16 cellular contexts compared by ENCODE assay signal in genomic region chr1:234396092-234396491, GRCh38.
"Had no signal": no experiment of that assay in that cellular context is flagged by ENCODE, and none has a peak within 500 bp of the region (broad histone marks: within the 10 kb centered on the region; RNA-seq: fewer than 3 reads in every experiment).

No MANE protein-coding gene starts in this region.

- H3K27me3 ChIP-seq: heart left ventricle, tibial artery had no signal

- H3K4me1 ChIP-seq: parathyroid adenoma, tibial artery had no signal

- H3K4me3 ChIP-seq: coronary artery, heart left ventricle, tibial artery had no signal

- H3K4me1 Mint-ChIP-seq: endodermal cell had no signal

- H3K27ac ChIP-seq: coronary artery, heart left ventricle, parathyroid adenoma, tibial artery had no signal

- DNase-seq: activated CD4-positive, alpha-beta T cell treated with anti-CD3 and anti-CD28 coated beads for 1 hour; activated CD8-positive, alpha-beta memory T cell treated with anti-CD3 and anti-CD28 coated beads, Interleukin-2, amount 10 ng/mL, durations not matched to agents 7 days and 5 days; activated CD8-positive, alpha-beta T cell treated with anti-CD3 and anti-CD28 coated beads for 36 hours; activated T-cell treated with anti-CD3 and anti-CD28 coated beads for 4 hours; amygdala; cerebellar nuclear complex; endodermal cell; heart left ventricle; right cardiac atrium; stimulated activated CD4-positive, alpha-beta T cell treated with anti-CD3 and anti-CD28 coated beads, Interleukin-4, amount 100 ng/mL, for 24 hours; tibial artery had no signal

- H3K9me3 Mint-ChIP-seq: activated CD8-positive, alpha-beta T cell treated with anti-CD3 and anti-CD28 coated beads for 36 hours; memory B cell; nephron; stimulated activated naive CD8-positive, alpha-beta T cell treated with anti-CD3 and anti-CD28 coated beads, Interleukin-15, Interleukin-2, amounts not matched to agents 100 ng/mL and 50 ng/mL, for 24 hours had no signal

- H3K27ac Mint-ChIP-seq: endodermal cell, nephron had no signal

- ATAC-seq: activated CD8-positive, alpha-beta memory T cell treated with anti-CD3 and anti-CD28 coated beads, Interleukin-2, amount 10 ng/mL, durations not matched to agents 7 days and 5 days; activated CD8-positive, alpha-beta T cell treated with anti-CD3 and anti-CD28 coated beads for 36 hours; heart left ventricle; right cardiac atrium had no signal

- H3K9me3 ChIP-seq: heart left ventricle, tibial artery had no signal

- H3K4me3 Mint-ChIP-seq: activated CD8-positive, alpha-beta memory T cell treated with anti-CD3 and anti-CD28 coated beads, Interleukin-2, amount 10 ng/mL, durations not matched to agents 7 days and 5 days; activated CD8-positive, alpha-beta T cell treated with anti-CD3 and anti-CD28 coated beads for 36 hours; endodermal cell; memory B cell; nephron; stimulated activated naive CD8-positive, alpha-beta T cell treated with anti-CD3 and anti-CD28 coated beads, Interleukin-15, Interleukin-2, amounts not matched to agents 100 ng/mL and 50 ng/mL, for 24 hours had no signal

- H3K27me3 Mint-ChIP-seq: activated CD8-positive, alpha-beta memory T cell treated with anti-CD3 and anti-CD28 coated beads, Interleukin-2, amount 10 ng/mL, durations not matched to agents 7 days and 5 days; activated CD8-positive, alpha-beta T cell treated with anti-CD3 and anti-CD28 coated beads for 36 hours; memory B cell; stimulated activated naive CD8-positive, alpha-beta T cell treated with anti-CD3 and anti-CD28 coated beads, Interleukin-15, Interleukin-2, amounts not matched to agents 100 ng/mL and 50 ng/mL, for 24 hours had no signal
